Comparison of ENCODE assay signal across 1 cellular context in genomic region chr1:24707659-24708058, GRCh38.
TF ChIP-seq lines count a peak whose summit lies in the region.

No MANE protein-coding gene starts in this region.

TF ChIP-seq in endothelial cell of umbilical vein, 7 proteins besides CTCF, POLR2A, EP300 and RAD21:
- TF ChIP-seq MAX (IDR thresholded peaks at IDR 0.05; ENCODE audit: insufficient read depth, insufficient read length) (no peak), JUN (IDR thresholded peaks at IDR 0.05; ENCODE audit: borderline replicate concordance, insufficient read depth, insufficient read length, low read depth) (peak; percentile 4)
